ENCODE assay signal across 21 cellular contexts in genomic region chr14:105841022-105842009, GRCh38.
DNase-seq lines count a peak whose midpoint lies in the region; ATAC-seq, FAIRE-seq and TF ChIP-seq lines count a peak whose summit lies in the region.
"Had no signal": no experiment of that assay in that cellular context is flagged by ENCODE, and none has a peak within 500 bp of the region (broad histone marks: within the 10 kb centered on the region; RNA-seq: fewer than 3 reads in every experiment).

No MANE protein-coding gene starts in this region.

- no peak overlapping the region for H3K9ac ChIP-seq in GM12878 (ENCODE audit: control insufficient read depth, insufficient read depth, low read length)

- intact Hi-C loops in GM12878 (cut with micrococcal nuclease; ENCODE audit: unreplicated experiment) (no loop called here), ovary (cut with DNase I) (no loop called here)

- CTCF ChIA-PET in GM12878 (lab: Yijun Ruan, JAX): no interaction called here

- no peak overlapping the region for H3K4me2 ChIP-seq in GM12878 (ENCODE audit: control insufficient read depth, insufficient read depth)

- TSS peak; percentile 44 for BruUV-seq in GM12878 (replicated peaks; lab: Mats Ljungman, UMichigan)

- H3K4me1 ChIP-seq in GM12878 (ENCODE audit: control insufficient read depth, insufficient read depth, low read length) (no peaks in the 10 kb centered on the region), ovary (ENCODE audit: insufficient read depth) (no peaks in the 10 kb centered on the region)
- H3K4me1 ChIP-seq: pancreas had no signal

- FAIRE-seq in GM12878 (lab: Jason Lieb, UNC): no peak
- FAIRE-seq: GM12892, pancreas had no signal

- H3K9me3 ChIP-seq in GM12878 (replicated peaks; ENCODE audit: control insufficient read depth, insufficient read depth, low read length): no peaks in the 10 kb centered on the region
- no peaks in the 10 kb centered on the region for H3K9me3 ChIP-seq in ovary
- H3K9me3 ChIP-seq: pancreas had no signal

- no peaks in the 10 kb centered on the region for H3K27me3 ChIP-seq in GM12878 (replicated peaks in 1 of 2; ENCODE audit: control insufficient read depth in 2 of 2, insufficient read depth in 2 of 2, low read length in 1 of 2)
- no peaks in the 10 kb centered on the region for H3K27me3 ChIP-seq in ovary

- peak; percentile 1 for DNase-seq in activated CD4-positive, alpha-beta T cell treated with anti-CD3 and anti-CD28 coated beads for 48 hours
- DNase-seq in activated CD4-positive, alpha-beta T cell treated with anti-CD3 and anti-CD28 coated beads for 1 hour: no peak
- DNase-seq in D341Med (ENCODE audit: low spot score): peak; percentile 21
- no peak for DNase-seq in GM12878 (ENCODE audit: low read depth, low spot score)
- DNase-seq in ovary: peak in 3 of 5 donors; percentile 6 to 20 (median 8)
- DNase-seq in middle frontal gyrus (ENCODE audit: extremely low spot score, low spot score): no peak
- DNase-seq in GM03348 (ENCODE audit: low spot score): no peak
- DNase-seq: activated CD4-positive, alpha-beta T cell treated with anti-CD3 and anti-CD28 coated beads, Interleukin-2, amount 50 U/mL, for 1 hour; DMS153; GF-D8; HFFc6; NCI-H1048; NCI-H524; OCI-M1; SIG-M5; stimulated activated CD4-positive, alpha-beta T cell treated with anti-CD3 and anti-CD28 coated beads, Interleukin-1b, Interleukin-23, amount 100 ng/mL, for 48 hours had no signal

- no peak for TF ChIP-seq RAD21 in GM12878 (IDR thresholded peaks at IDR 0.05; ENCODE audit: insufficient read depth, low read depth, low read length)

- TF ChIP-seq POLR2A in GM12878 (IDR thresholded peaks at IDR 0.05; ENCODE audit: low read depth, low read length) (0 out of 2 replicates have a peak, but pooled peaks have one; percentile 14), ovary (IDR thresholded peaks at IDR 0.05) (no peak)

- H3K79me2 ChIP-seq in GM12878 (ENCODE audit: control insufficient read depth, insufficient read depth, low read length): no peaks in the 10 kb centered on the region

- RAD21 ChIA-PET in GM12878 (lab: Charles Lee; ENCODE audit: unreplicated experiment): no interaction called here

- no peak overlapping the region for H3K27ac ChIP-seq in GM12878 (ENCODE audit: control insufficient read depth, insufficient read depth)
- no peak overlapping the region for H3K27ac ChIP-seq in ovary
- H3K27ac ChIP-seq: C4-2B, pancreas had no signal

- no peaks in the 10 kb centered on the region for H4K20me1 ChIP-seq in GM12878 (ENCODE audit: control insufficient read depth, insufficient read depth)

- TF ChIP-seq CTCF in GM12878 (IDR thresholded peaks at IDR 0.05 in 2 of 3, conservative IDR thresholded peaks at IDR 0.05 in 1 of 3; ENCODE audit: control insufficient read depth in 2 of 3, extremely low read depth in 1 of 3, insufficient read depth in 1 of 3, low read depth in 3 of 3, low read length in 3 of 3) (no peak), ovary (IDR thresholded peaks at IDR 0.05) (no peak)

- H3K4me3 ChIP-seq in GM12878 (no peak overlapping the region), ovary (no peak overlapping the region)
- H3K4me3 ChIP-seq: lung, pancreas had no signal

- POLR2A ChIA-PET in GM12878 (lab: Charles Lee): interaction anchor here (1.5 kb wide), 1 partner anchor 9 kb away, joined by 6 read pairs; no protein-coding TSS in a partner anchor

- in situ Hi-C loops in GM12878 (cut with MboI): no loop called here

- ATAC-seq in GM12878 (no peak; the same call in 2 of the 3 replicates), GM18861 (IDR thresholded peaks at IDR 0.05; ENCODE audit: unreplicated experiment) (no peak)
- ATAC-seq: pancreas had no signal

- no peak overlapping the region for H2AFZ ChIP-seq in GM12878 (ENCODE audit: control insufficient read depth, low read depth, low read length)

- TF ChIP-seq EP300 in GM12878 (IDR thresholded peaks at IDR 0.05; ENCODE audit: borderline replicate concordance in 1 of 2, control insufficient read depth in 1 of 2, low read depth in 2 of 2, low read length in 2 of 2): no peak
- no peak for TF ChIP-seq EP300 in ovary (IDR thresholded peaks at IDR 0.05)

- SMC1A ChIA-PET in GM12878 (lab: Charles Lee; ENCODE audit: uncharacterized antibody, unreplicated experiment): no interaction called here

- H3K36me3 ChIP-seq in GM12878 (ENCODE audit: control insufficient read depth in 2 of 2, insufficient read depth in 2 of 2, low read length in 1 of 2): peaks cover 0 to 31% of the 10 kb centered on the region in 2 experiments; a peak in 2 of 4 replicates
- no peaks in the 10 kb centered on the region for H3K36me3 ChIP-seq in ovary
- H3K36me3 ChIP-seq: pancreas had no signal

- no CpG with 5 or more reads among the region's 29 CpGs for WGBS in GM12878 (ENCODE audit: insufficient coverage, insufficient replicate concordance, low lambda C conversion rate, missing lambda C conversion rate)
- 73 to 84% (median 73%) methylated on average over 29 of the region's 29 CpGs for WGBS in ovary, 3 donors

TF ChIP-seq in GM12878, 131 proteins besides CTCF, POLR2A, EP300 and RAD21:
- no peak for TF ChIP-seq KDM1A (IDR thresholded peaks at IDR 0.05; ENCODE audit: borderline replicate concordance)
- TF ChIP-seq WRNIP1 (IDR thresholded peaks at IDR 0.05; ENCODE audit: borderline replicate concordance, low read depth, low read length): no peak
- no peak for TF ChIP-seq CBFB (IDR thresholded peaks at IDR 0.05; ENCODE audit: low read depth)

Comparison
In these comparisons a context has a peak if more than half of its experiments do, and no peak if none do; other contexts are left out.
1. DNase-seq: peak in activated CD4-positive, alpha-beta T cell treated with anti-CD3 and anti-CD28 coated beads for 48 hours (single experiment), D341Med (single experiment) and ovary (3 of 5); none in activated CD4-positive, alpha-beta T cell treated with anti-CD3 and anti-CD28 coated beads for 1 hour (single experiment), GM12878 (single experiment), middle frontal gyrus (single experiment) and GM03348 (single experiment).